In genomic region chr20:57218489-57218888, GRCh38 we compare ENCODE assay signal across 26 cellular contexts.
"Had no signal": no experiment of that assay in that cellular context is flagged by ENCODE, and none has a peak within 500 bp of the region (broad histone marks: within the 10 kb centered on the region; RNA-seq: fewer than 3 reads in every experiment).

No MANE protein-coding gene starts in this region.

- H3K27ac ChIP-seq: stomach, suprapubic skin, testis, thoracic aorta, thyroid gland, tibial artery, tibial nerve, transverse colon, upper lobe of left lung, upper lobe of right lung, uterus, vagina had no signal

- H3K27me3 ChIP-seq: suprapubic skin, testis, thyroid gland, tibial nerve, transverse colon, upper lobe of left lung, upper lobe of right lung, uterus, vagina had no signal

- DNase-seq: stimulated activated CD4-positive, alpha-beta T cell treated with anti-CD3 and anti-CD28 coated beads, Interleukin-2, amount 100 ng/mL, for 48 hours; stimulated activated CD4-positive, alpha-beta T cell treated with anti-CD3 and anti-CD28 coated beads, Interleukin-4, amount 100 ng/mL, for 1 hour; stimulated activated CD4-positive, alpha-beta T cell treated with anti-CD3 and anti-CD28 coated beads, Interleukin-4, amount 100 ng/mL, for 24 hours; stimulated activated CD4-positive, alpha-beta T cell treated with anti-CD3 and anti-CD28 coated beads, Interleukin-4, amount 100 ng/mL, for 4 hours; stimulated activated CD8-positive, alpha-beta memory T cell treated with anti-CD3 and anti-CD28 coated beads, Interleukin-4, amount 100 ng/mL, for 48 hours; stimulated activated naive B cell treated with anti-CD40 and anti-IgM and Interleukin-4, amounts not matched to agents 10 μg/mL and 1 μg/mL and 100 μg/mL, for 72 hours; stimulated activated naive CD4-positive, alpha-beta T cell; stimulated activated naive CD4-positive, alpha-beta T cell treated with Interleukin-2 at 50 U/mL for 16 hours; stimulated activated naive CD8-positive, alpha-beta T cell treated with anti-CD3 and anti-CD28 coated beads, Interleukin-15, amount 100 ng/mL, for 72 hours; stimulated activated naive CD8-positive, alpha-beta T cell treated with anti-CD3 and anti-CD28 coated beads, Interleukin-15, Interleukin-2, amounts not matched to agents 100 U/mL and 50 U/mL, for 24 hours; stomach; substantia nigra; testis; thyroid gland; tibial artery; transverse colon; trophoblast cell; upper lobe of left lung; upper lobe of right lung; uterus had no signal

- H3K4me1 ChIP-seq: stomach, tibial artery, transverse colon, upper lobe of left lung, upper lobe of right lung, uterus had no signal

- H3K4me3 ChIP-seq: stomach, suprapubic skin, testis, thoracic aorta, thyroid gland, tibial artery, tibial nerve, transverse colon, upper lobe of left lung, upper lobe of right lung, uterus, vagina had no signal

- ATAC-seq: stimulated activated effector memory CD8-positive, alpha-beta T cell treated with anti-CD3 and anti-CD28 coated beads, Interleukin-12 subunit alpha, Interleukin-12 subunit beta, amount 100 ng/mL, for 72 hours; stimulated activated memory B cell treated with anti-CD40 and anti-IgM and Interleukin-4, amounts not matched to agents 10 μg/mL and 1 μg/mL and 100 μg/mL, for 72 hours; stimulated activated naive B cell treated with anti-CD40 and anti-IgM and Interleukin-4, amounts not matched to agents 10 μg/mL and 1 μg/mL and 100 μg/mL, for 72 hours; stimulated activated naive CD8-positive, alpha-beta T cell treated with anti-CD3 and anti-CD28 coated beads, Interleukin-15, amount 100 ng/mL, for 72 hours; stimulated activated naive CD8-positive, alpha-beta T cell treated with anti-CD3 and anti-CD28 coated beads, Interleukin-15, Interleukin-2, amounts not matched to agents 100 U/mL and 50 U/mL, for 24 hours; upper lobe of right lung had no signal

- H3K36me3 ChIP-seq: stomach, suprapubic skin, thoracic aorta, thyroid gland, tibial artery, tibial nerve, transverse colon, upper lobe of left lung, upper lobe of right lung, uterus, vagina had no signal

- H3K9me3 ChIP-seq: stomach, suprapubic skin, testis, thoracic aorta, thyroid gland, tibial artery, tibial nerve, transverse colon, upper lobe of left lung, upper lobe of right lung, uterus, vagina had no signal
